Comparison of ENCODE assay signal across 21 cellular contexts in the genomic region with DNA sequence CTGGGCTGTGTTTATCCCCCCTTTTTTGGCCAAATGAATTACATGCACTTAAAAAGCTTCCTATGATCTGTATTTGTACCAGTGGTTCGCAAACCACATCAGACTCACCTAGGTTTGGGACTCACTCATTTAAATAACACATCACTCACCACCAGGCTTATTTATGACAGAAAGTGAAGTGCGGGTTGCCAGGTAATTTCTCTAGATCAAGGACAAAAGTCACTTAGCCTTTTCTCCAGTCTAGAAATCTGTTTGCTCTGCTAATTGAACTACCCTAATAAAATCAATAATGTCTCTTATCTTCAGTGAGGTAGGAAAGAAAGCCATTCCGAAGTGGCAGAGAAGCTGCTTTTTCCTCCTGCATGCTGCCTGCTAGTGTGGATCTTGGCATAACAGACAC.
DNase-seq lines count a peak whose midpoint lies in the region; ATAC-seq lines count a peak whose summit lies in the region.
"Had no signal": no experiment of that assay in that cellular context is flagged by ENCODE, and none has a peak within 500 bp of the region (broad histone marks: within the 10 kb centered on the region; RNA-seq: fewer than 3 reads in every experiment).

No MANE protein-coding gene starts in this region.

- DNase-seq in NCI-H1092 treated with DMSO at 0.1 percent for 48 hours (lab: John Stamatoyannopoulos, UW) (peak; percentile 18), NCI-H1092 (lab: John Stamatoyannopoulos, UW) (no peak), DMS79 (lab: John Stamatoyannopoulos, UW) (peak; percentile 80), NCI-H1417 treated with DMSO at 0.1 percent for 48 hours (lab: John Stamatoyannopoulos, UW) (peak; percentile 66), NCI-H748 treated with DMSO at 0.1 percent for 48 hours (lab: John Stamatoyannopoulos, UW) (peak; percentile 7), Ammon's horn (ENCODE audit: low spot score) (no peak)
- no peak for DNase-seq in effector CD4-positive, alpha-beta T cell
- DNase-seq: 8988T; GF-D8; GM23248; HCEC 1CT; NCI-H1694; NCI-H2107; NCI-H226; NCI-H526; NK-92 treated with Interleukin-12 subunit alpha and Interleukin-12 subunit beta, amount 100 ng/mL, for 24 hours; Peyer's patch; SHP77 treated with DMSO at 0.1 percent for 48 hours; T-helper 1 cell had no signal

- ATAC-seq in GM19328 (IDR thresholded peaks at IDR 0.05; ENCODE audit: unreplicated experiment), result no peak
- ATAC-seq: SK-N-SH treated with all-trans-retinoic acid at 6 μM for 48 hours had no signal

Comparison
In these comparisons a context has a peak if more than half of its experiments do, and no peak if none do; other contexts are left out.
1. DNase-seq: peak in NCI-H1092 treated with DMSO at 0.1 percent for 48 hours (single experiment), DMS79 (single experiment), NCI-H1417 treated with DMSO at 0.1 percent for 48 hours (single experiment) and NCI-H748 treated with DMSO at 0.1 percent for 48 hours (single experiment); none in NCI-H1092 (single experiment), effector CD4-positive, alpha-beta T cell (single experiment) and Ammon's horn (single experiment).